28 cellular contexts compared by ENCODE assay signal in genomic region chr6:44678252-44678935, GRCh38.
"Had no signal": no experiment of that assay in that cellular context is flagged by ENCODE, and none has a peak within 500 bp of the region (broad histone marks: within the 10 kb centered on the region; RNA-seq: fewer than 3 reads in every experiment).

No MANE protein-coding gene starts in this region.

- FAIRE-seq: kidney had no signal

- H3K27me3 ChIP-seq: breast epithelium, right atrium auricular region, testis, transverse colon had no signal

- H3K4me1 Mint-ChIP-seq: activated naive CD4-positive, alpha-beta T cell treated with anti-CD3 and anti-CD28 coated beads, Interleukin-2, amount 50 U/mL, for 24 hours; central memory CD8-positive, alpha-beta T cell; immature natural killer cell; mesothelial cell of epicardium; naive B cell had no signal

- H2AFZ ChIP-seq: parathyroid adenoma had no signal

- H3K27ac Mint-ChIP-seq: activated naive CD4-positive, alpha-beta T cell treated with anti-CD3 and anti-CD28 coated beads, Interleukin-2, amount 50 U/mL, for 24 hours; activated T-helper 17 cell treated with anti-CD3 and anti-CD28 coated beads, Interleukin-2, amount 50 U/mL, for 72 hours; dendritic cell treated with granulocyte-macrophage colony-stimulating factor and Interleukin-4, amounts not matched to agents 40 ng/mL and 50 ng/mL, for 4 days; endodermal cell; immature natural killer cell; mesothelial cell of epicardium; naive B cell; WTC11 had no signal

- H3K36me3 Mint-ChIP-seq: activated naive CD4-positive, alpha-beta T cell treated with anti-CD3 and anti-CD28 coated beads, Interleukin-2, amount 50 U/mL, for 24 hours; immature natural killer cell; mesothelial cell of epicardium; naive B cell; WTC11 had no signal

- H3K36me3 ChIP-seq: breast epithelium, right atrium auricular region, transverse colon had no signal

- H3K4me3 ChIP-seq: breast epithelium, right atrium auricular region, testis, transverse colon had no signal

- H3K4me1 ChIP-seq: breast epithelium, parathyroid adenoma, right atrium auricular region, testis, transverse colon had no signal

- H3K79me2 ChIP-seq: parathyroid adenoma had no signal

- H3K9me3 Mint-ChIP-seq: activated naive CD4-positive, alpha-beta T cell treated with anti-CD3 and anti-CD28 coated beads, Interleukin-2, amount 50 U/mL, for 24 hours; activated T-cell treated with anti-CD3 and anti-CD28 coated beads, Interleukin-2, amount 50 U/mL, for 4 hours; activated T-helper 17 cell treated with anti-CD3 and anti-CD28 coated beads, Interleukin-2, amount 50 U/mL, for 72 hours; central memory CD8-positive, alpha-beta T cell; dendritic cell treated with granulocyte-macrophage colony-stimulating factor and Interleukin-4, amounts not matched to agents 40 ng/mL and 50 ng/mL, for 4 days; endodermal cell; immature natural killer cell; mesothelial cell of epicardium; WTC11 had no signal

- H3K4me3 Mint-ChIP-seq: activated naive CD4-positive, alpha-beta T cell treated with anti-CD3 and anti-CD28 coated beads, Interleukin-2, amount 50 U/mL, for 24 hours; activated T-cell treated with anti-CD3 and anti-CD28 coated beads, Interleukin-2, amount 50 U/mL, for 4 hours; activated T-helper 17 cell treated with anti-CD3 and anti-CD28 coated beads, Interleukin-2, amount 50 U/mL, for 72 hours; central memory CD8-positive, alpha-beta T cell; dendritic cell treated with granulocyte-macrophage colony-stimulating factor and Interleukin-4, amounts not matched to agents 40 ng/mL and 50 ng/mL, for 4 days; endodermal cell; immature natural killer cell; mesothelial cell of epicardium; naive B cell; WTC11 had no signal

- ATAC-seq: activated T-cell treated with anti-CD3 and anti-CD28 coated beads, Interleukin-2, amount 50 U/mL, for 4 hours; activated T-helper 17 cell treated with anti-CD3 and anti-CD28 coated beads, Interleukin-2, amount 50 U/mL, for 72 hours; esophagus mucosa; left colon; stimulated activated naive CD8-positive, alpha-beta T cell treated with anti-CD3 and anti-CD28 coated beads, Interleukin-15, Interleukin-2, amounts not matched to agents 100 U/mL and 50 U/mL, for 24 hours; WTC11 had no signal

- H3K27ac ChIP-seq: breast epithelium, parathyroid adenoma, right atrium auricular region, testis, transverse colon had no signal

- H3K9ac ChIP-seq: parathyroid adenoma had no signal

- H3K9me3 ChIP-seq: breast epithelium, right atrium auricular region, testis, transverse colon had no signal

- DNase-seq: activated CD4-positive, alpha-beta T cell treated with anti-CD3 and anti-CD28 coated beads for 1 hour; activated CD4-positive, alpha-beta T cell treated with anti-CD3 and anti-CD28 coated beads, Interleukin-2, amount 50 U/mL, for 1 hour; activated gamma-delta T cell treated with Interleukin-2 at 50 U/mL for 16 hours; activated T-cell treated with anti-CD3 and anti-CD28 coated beads, Interleukin-2, amount 50 U/mL, for 4 hours; endodermal cell; foreskin fibroblast; hippocampal formation; immature natural killer cell; kidney; left colon; mammary epithelial cell; naive B cell; nucleus accumbens; stimulated activated CD4-positive, alpha-beta T cell treated with anti-CD3 and anti-CD28 coated beads, Interleukin-2, amount 100 ng/mL, for 48 hours; stimulated activated naive CD8-positive, alpha-beta T cell treated with anti-CD3 and anti-CD28 coated beads, Interleukin-15, Interleukin-2, amounts not matched to agents 100 U/mL and 50 U/mL, for 24 hours; T-helper 2 cell; testis; transverse colon had no signal

- H3K27me3 Mint-ChIP-seq: activated naive CD4-positive, alpha-beta T cell treated with anti-CD3 and anti-CD28 coated beads, Interleukin-2, amount 50 U/mL, for 24 hours; activated T-helper 17 cell treated with anti-CD3 and anti-CD28 coated beads, Interleukin-2, amount 50 U/mL, for 72 hours had no signal
